Comparison of ENCODE assay signal across 8 cellular contexts in genomic region chr17:38704645-38705522, GRCh38. TPM values are rescaled to one million over a fixed set of nuclear protein-coding genes. Genes with fewer than 3 reads are reported as not detected.
DNase-seq lines count a peak whose midpoint lies in the region; ATAC-seq and TF ChIP-seq lines count a peak whose summit lies in the region.

MLLT6 (plus strand) TSS chr17:38705273; CDS start chr17:38705633, 360 bp downstream.

- H2BK12ac ChIP-seq in trophoblast cell (ENCODE audit: low read length) = peak within 1 kb of the TSS; percentile 86

- peak within 1 kb of the TSS; percentile 61 for H4K12ac ChIP-seq in trophoblast cell (ENCODE audit: low read depth, low read length)

- H3K36me3 Mint-ChIP-seq in T-helper 17 cell (ENCODE audit: low read depth) = peaks cover 7% of the 10 kb centered on the region

- H3K79me2 ChIP-seq in trophoblast cell (ENCODE audit: control insufficient read depth, insufficient read depth, low read length, poor library complexity) = peaks cover 6% of the 10 kb centered on the region

- H2AK5ac ChIP-seq in trophoblast cell (ENCODE audit: low read length) = peak within 1 kb of the TSS; percentile 66

- H3K27me3 Mint-ChIP-seq in T-helper 17 cell = no peaks in the 10 kb centered on the region

- H3K18ac ChIP-seq in trophoblast cell (ENCODE audit: low read length) = peak within 1 kb of the TSS; percentile 97

- peak; percentile 52 for ATAC-seq in T-helper 17 cell
- ATAC-seq in heart right ventricle = peak; percentile 33 to 72 (median 64)
- ATAC-seq in upper lobe of right lung = peak; percentile 43
- ATAC-seq in HG03280 (IDR thresholded peaks at IDR 0.05; ENCODE audit: unreplicated experiment) = no peak

- peak within 1 kb of the TSS; percentile 67 for H2BK120ac ChIP-seq in trophoblast cell (ENCODE audit: insufficient read depth, low read length, poor library complexity)

- peak within 1 kb of the TSS; percentile 79 for H4K8ac ChIP-seq in trophoblast cell (ENCODE audit: low read depth, low read length)

- intact Hi-C loops in heart right ventricle (cut with DNase I) (loop anchor here in 3 of 10 donors (2.0 to 5.0 kb wide), 3 partner anchors 26 to 42 kb away; partner anchors contain the start of genes CISD3 (in 1 of the 3) and PCGF2 (in 1 of the 3)), upper lobe of right lung (cut with DNase I) (no loop called here)

- peak within 1 kb of the TSS; percentile 97 for H3K4me3 Mint-ChIP-seq in T-helper 17 cell

- H3K4me1 ChIP-seq in heart right ventricle (peaks cover 8 to 69% (median 37%) of the 10 kb centered on the region in 9 donors), trophoblast cell (ENCODE audit: control insufficient read depth in 1 of 2, insufficient read depth in 2 of 2, low read length in 2 of 2) (peaks cover 20 to 30% of the 10 kb centered on the region in 2 experiments), upper lobe of right lung (peaks cover 30% of the 10 kb centered on the region)

- peak within 1 kb of the TSS; percentile 93 for H3K14ac ChIP-seq in trophoblast cell (ENCODE audit: low read length)

- peaks cover 0 to 30% (median 10%) of the 10 kb centered on the region in 9 donors for H3K36me3 ChIP-seq in heart right ventricle
- peaks cover 10 to 12% of the 10 kb centered on the region in 2 experiments for H3K36me3 ChIP-seq in trophoblast cell (ENCODE audit: control insufficient read depth in 1 of 2, insufficient read depth in 2 of 2, low read length in 2 of 2)
- H3K36me3 ChIP-seq in upper lobe of right lung = peaks cover 13% of the 10 kb centered on the region

- H3K9me3 ChIP-seq in T-helper 17 cell (ENCODE audit: control insufficient read depth, low read length, poor library complexity, severe bottlenecking) = no peaks in the 10 kb centered on the region
- H3K9me3 ChIP-seq in heart right ventricle = no peaks in the 10 kb centered on the region
- H3K9me3 ChIP-seq in trophoblast cell (ENCODE audit: insufficient read depth, low read depth, low read length) = no peaks in the 10 kb centered on the region
- no peaks in the 10 kb centered on the region for H3K9me3 ChIP-seq in upper lobe of right lung

- H3K4me3 ChIP-seq in GM08714 (ENCODE audit: low read length) (peak within 1 kb of the TSS; percentile 94), heart right ventricle (peak within 1 kb of the TSS; percentile 69 to 96 (median 90)), trophoblast cell (ENCODE audit: low read depth, low read length) (peak within 1 kb of the TSS; percentile 76), upper lobe of right lung (peak within 1 kb of the TSS; percentile 97)

- H2BK5ac ChIP-seq in trophoblast cell (ENCODE audit: low read depth, low read length, poor library complexity) = peak within 1 kb of the TSS; percentile 75

- H3K4ac ChIP-seq in trophoblast cell (ENCODE audit: low read depth, low read length) = peak within 1 kb of the TSS; percentile 87

- peaks cover 30% of the 10 kb centered on the region for H3K79me1 ChIP-seq in trophoblast cell (ENCODE audit: low read length)

- peaks cover 55% of the 10 kb centered on the region for H3K4me1 Mint-ChIP-seq in T-helper 17 cell

- TF ChIP-seq CTCF in heart right ventricle (IDR thresholded peaks at IDR 0.05) (no peak), upper lobe of right lung (IDR thresholded peaks at IDR 0.05) (no peak)

- peak within 1 kb of the TSS; percentile 78 for H3K9ac ChIP-seq in trophoblast cell (ENCODE audit: low read length)

- H3K4me2 ChIP-seq in trophoblast cell (ENCODE audit: low read length) = peak within 1 kb of the TSS; percentile 85

- H3K27me3 ChIP-seq in heart right ventricle (no peaks in the 10 kb centered on the region), trophoblast cell (ENCODE audit: insufficient read depth, low read length) (no peaks in the 10 kb centered on the region), upper lobe of right lung (no peaks in the 10 kb centered on the region)

- peak within 1 kb of the TSS; percentile 92 to 100 (median 98) for H3K27ac ChIP-seq in heart right ventricle
- peak within 1 kb of the TSS; percentile 75 for H3K27ac ChIP-seq in trophoblast cell (ENCODE audit: low read depth, low read length)
- peak within 1 kb of the TSS; percentile 98 for H3K27ac ChIP-seq in upper lobe of right lung

- H2AFZ ChIP-seq in trophoblast cell (ENCODE audit: insufficient read depth, low read length, poor library complexity) = peak within 1 kb of the TSS; percentile 78

- peak within 1 kb of the TSS; percentile 97 for H3K27ac Mint-ChIP-seq in T-helper 17 cell

- DNase-seq in NCI-H128 (lab: John Stamatoyannopoulos, UW; ENCODE audit: unreplicated experiment) = peak; percentile 19
- peak; percentile 77 to 80 (median 80) for DNase-seq in T-helper 17 cell
- peak; percentile 73 for DNase-seq in amniotic stem cell (lab: John Stamatoyannopoulos, UW)
- peak; percentile 81 to 87 for DNase-seq in heart right ventricle
- DNase-seq in trophoblast cell = peak; percentile 53 to 69
- DNase-seq in upper lobe of right lung = peak; percentile 87

- peak within 1 kb of the TSS; percentile 98 for H4K91ac ChIP-seq in trophoblast cell (ENCODE audit: low read depth, low read length)

- WGBS in heart right ventricle, 2 donors = 1% methylated on average over 61 to 91 of the region's 98 CpGs
- no CpG with 5 or more reads among the region's 98 CpGs for WGBS in trophoblast cell (ENCODE audit: extremely low coverage, insufficient coverage, insufficient read length)

- no peak within 1 kb of the TSS for H3K23ac ChIP-seq in trophoblast cell (ENCODE audit: low read length)

RNA-seq across cellular contexts. Expression of gene MLLT6, which starts in this region (rescaled TPM):
- total RNA-seq in T-helper 17 cell (100 to 1,000 TPM; 304 to 334 TPM), heart right ventricle (100 to 1,000 TPM in 1 of 10 donors, 10 to 100 TPM in 9; 56.3 to 100 (median 67.5) TPM), upper lobe of right lung (133 TPM)
- polyA plus RNA-seq in heart right ventricle = 100 to 1,000 TPM in 1 of 2 donors, 10 to 100 TPM in 1; 17.3 to 104 TPM
- polyA plus RNA-seq in trophoblast cell (2013) = 15.3 and 16.2 TPM in 2 replicates

Comparison
In these comparisons a context has a peak if more than half of its experiments do, and no peak if none do; other contexts are left out.
1. DNase-seq: peak in every context shown above with its lines; median percentile 87 in upper lobe of right lung; 84 in heart right ventricle; 80 in T-helper 17 cell; 73 in amniotic stem cell; 61 in trophoblast cell; 19 in NCI-H128.